ENCODE assay signal across 1 cellular context in the genomic region with DNA sequence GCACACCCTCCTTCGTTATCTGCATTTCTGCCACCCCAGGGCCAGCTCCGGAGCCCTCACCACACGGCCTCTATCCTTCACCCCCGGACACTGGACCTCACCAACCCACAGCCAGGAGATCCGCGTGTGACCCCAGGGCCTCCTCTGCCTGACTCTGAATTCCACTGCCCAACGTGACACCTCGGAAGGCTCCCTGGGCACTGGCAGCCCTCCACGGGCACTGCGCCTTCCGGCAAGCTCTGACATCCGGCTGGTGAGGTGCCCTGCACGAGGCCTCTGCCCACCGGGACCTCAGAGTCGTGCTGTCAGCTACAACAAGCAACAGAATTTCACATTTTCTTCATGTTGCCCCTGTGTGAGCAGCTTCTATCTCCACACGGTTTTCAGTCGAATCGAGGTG.
TF ChIP-seq lines count a peak whose summit lies in the region.

No MANE protein-coding gene starts in this region.

TF ChIP-seq in IMR-90, 13 proteins besides CTCF, POLR2A, EP300 and RAD21:
- no peak for TF ChIP-seq MXI1 (IDR thresholded peaks at IDR 0.05; ENCODE audit: borderline replicate concordance, low read depth, low read length)
- no peak for TF ChIP-seq SMC3 (IDR thresholded peaks at IDR 0.05; ENCODE audit: low read depth, low read length)
- TF ChIP-seq, protein P1, sequence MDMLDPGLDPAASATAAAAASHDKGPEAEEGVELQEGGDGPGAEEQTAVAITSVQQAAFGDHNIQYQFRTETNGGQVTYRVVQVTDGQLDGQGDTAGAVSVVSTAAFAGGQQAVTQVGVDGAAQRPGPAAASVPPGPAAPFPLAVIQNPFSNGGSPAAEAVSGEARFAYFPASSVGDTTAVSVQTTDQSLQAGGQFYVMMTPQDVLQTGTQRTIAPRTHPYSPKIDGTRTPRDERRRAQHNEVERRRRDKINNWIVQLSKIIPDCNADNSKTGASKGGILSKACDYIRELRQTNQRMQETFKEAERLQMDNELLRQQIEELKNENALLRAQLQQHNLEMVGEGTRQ (IDR thresholded peaks at IDR 0.05; ENCODE audit: low read depth, low read length) = no peak
- TF ChIP-seq MAFK (IDR thresholded peaks at IDR 0.05; ENCODE audit: low read depth, low read length) = no peak
- TF ChIP-seq FOS (IDR thresholded peaks at IDR 0.05; ENCODE audit: low read depth, low read length) = no peak
- TF ChIP-seq CEBPB (IDR thresholded peaks at IDR 0.05; ENCODE audit: low read depth, low read length) = no peak
- TF ChIP-seq BHLHE40 (IDR thresholded peaks at IDR 0.05; ENCODE audit: low read depth, low read length) = no peak
- no peak for TF ChIP-seq RFX5 (IDR thresholded peaks at IDR 0.05; ENCODE audit: low read depth, low read length)
